Comparison of ENCODE assay signal across 28 cellular contexts in genomic region chr2:136314240-136314639, GRCh38.
"Had no signal": no experiment of that assay in that cellular context is flagged by ENCODE, and none has a peak within 500 bp of the region (broad histone marks: within the 10 kb centered on the region; RNA-seq: fewer than 3 reads in every experiment).

No MANE protein-coding gene starts in this region.

- H2AFZ ChIP-seq: neural progenitor cell, parathyroid adenoma had no signal

- H3K79me2 ChIP-seq: parathyroid adenoma had no signal

- H3K27me3 ChIP-seq: neural progenitor cell, ovary, stomach, thyroid gland, tibial nerve, upper lobe of left lung, vagina had no signal

- H3K4me2 ChIP-seq: neural progenitor cell, smooth muscle cell had no signal

- H3K9me3 ChIP-seq: ovary, psoas muscle, spleen, stomach, thoracic aorta, thyroid gland, tibial nerve, upper lobe of left lung, vagina had no signal

- FAIRE-seq: urothelium cell line had no signal

- H3K36me3 ChIP-seq: neural progenitor cell, ovary, spleen, stomach, thoracic aorta, thyroid gland, tibial nerve, upper lobe of left lung, vagina had no signal

- H3K9ac ChIP-seq: neural progenitor cell, parathyroid adenoma had no signal

- DNase-seq: naive thymus-derived CD4-positive, alpha-beta T cell; natural killer cell; occipital lobe; ovary; posterior cingulate gyrus; psoas muscle; right cardiac atrium; spleen; stimulated activated CD4-positive, alpha-beta T cell treated with anti-CD3 and anti-CD28 coated beads, Interleukin-12 subunit alpha, Interleukin-12 subunit beta, amount 100 ng/mL, for 4 hours; stimulated activated CD4-positive, alpha-beta T cell treated with anti-CD3 and anti-CD28 coated beads, Interleukin-1b, Interleukin-23, amount 100 ng/mL, for 48 hours; stimulated activated CD4-positive, alpha-beta T cell treated with anti-CD3 and anti-CD28 coated beads, Interleukin-4, amount 100 ng/mL, for 1 hour; stimulated activated CD4-positive, alpha-beta T cell treated with anti-CD3 and anti-CD28 coated beads, Interleukin-4, amount 100 ng/mL, for 4 hours; stimulated activated CD8-positive, alpha-beta memory T cell treated with anti-CD3 and anti-CD28 coated beads, Interleukin-4, amount 100 ng/mL, for 48 hours; stimulated activated naive B cell treated with anti-CD40 and anti-IgM and Interleukin-4, amounts not matched to agents 10 μg/mL and 1 μg/mL and 100 μg/mL, for 72 hours; stimulated activated naive CD4-positive, alpha-beta T cell treated with Interleukin-2 at 50 U/mL for 16 hours; stomach; thyroid gland; trophoblast cell; upper lobe of left lung had no signal

- H3K4me1 ChIP-seq: parathyroid adenoma, psoas muscle, thyroid gland, tibial nerve, upper lobe of left lung, vagina had no signal

- H3K27ac ChIP-seq: neural progenitor cell, ovary, parathyroid adenoma, psoas muscle, skin epidermis, spleen, stomach, thoracic aorta, thyroid gland, tibial nerve, upper lobe of left lung, vagina had no signal

- ATAC-seq: naive thymus-derived CD4-positive, alpha-beta T cell; natural killer cell; psoas muscle; right cardiac atrium; sciatic nerve; stimulated activated naive B cell treated with anti-CD40 and anti-IgM and Interleukin-4, amounts not matched to agents 10 μg/mL and 1 μg/mL and 100 μg/mL, for 72 hours had no signal

- H3K4me3 ChIP-seq: neural progenitor cell, ovary, psoas muscle, skin epidermis, smooth muscle cell, spleen, stomach, thoracic aorta, thyroid gland, tibial nerve, upper lobe of left lung, vagina had no signal
